In genomic region chr20:3543901-3544507, GRCh38 we compare ENCODE assay signal across 13 cellular contexts.
DNase-seq lines count a peak whose midpoint lies in the region; ATAC-seq and TF ChIP-seq lines count a peak whose summit lies in the region.
"Had no signal": no experiment of that assay in that cellular context is flagged by ENCODE, and none has a peak within 500 bp of the region (broad histone marks: within the 10 kb centered on the region; RNA-seq: fewer than 3 reads in every experiment).

No MANE protein-coding gene starts in this region.

- H3K27me3 Mint-ChIP-seq in stimulated activated naive CD8-positive, alpha-beta T cell treated with anti-CD3 and anti-CD28 coated beads, Interleukin-15, amount 100 ng/mL, for 72 hours, result no peaks in the 10 kb centered on the region
- H3K27me3 Mint-ChIP-seq: activated CD4-positive, alpha-beta memory T cell treated with anti-CD3 and anti-CD28 coated beads, Interleukin-2, amount 10 ng/mL, durations not matched to agents 7 days and 5 days; activated naive CD8-positive, alpha-beta T cell treated with anti-CD3 and anti-CD28 coated beads, Interleukin-2, amount 50 U/mL, for 24 hours had no signal

- no peak overlapping the region for H2AFZ ChIP-seq in hepatocyte

- TF ChIP-seq CTCF in astrocyte of the cerebellum (IDR thresholded peaks at IDR 0.05; ENCODE audit: low read depth, low read length, missing control alignments) (no peak), hepatocyte (IDR thresholded peaks at IDR 0.05; ENCODE audit: poor library complexity) (no peak)

- no peaks in the 10 kb centered on the region for H3K9me3 Mint-ChIP-seq in stimulated activated naive CD8-positive, alpha-beta T cell treated with anti-CD3 and anti-CD28 coated beads, Interleukin-15, amount 100 ng/mL, for 72 hours
- H3K9me3 Mint-ChIP-seq: activated CD4-positive, alpha-beta memory T cell treated with anti-CD3 and anti-CD28 coated beads, Interleukin-2, amount 10 ng/mL, durations not matched to agents 7 days and 5 days; activated naive CD8-positive, alpha-beta T cell treated with anti-CD3 and anti-CD28 coated beads, Interleukin-2, amount 50 U/mL, for 24 hours had no signal

- no peak for ATAC-seq in GM18868 (IDR thresholded peaks at IDR 0.05; ENCODE audit: unreplicated experiment)
- ATAC-seq in stimulated activated naive CD8-positive, alpha-beta T cell treated with anti-CD3 and anti-CD28 coated beads, Interleukin-15, amount 100 ng/mL, for 72 hours, result no peak
- ATAC-seq: activated naive CD8-positive, alpha-beta T cell treated with anti-CD3 and anti-CD28 coated beads, Interleukin-2, amount 50 U/mL, for 24 hours had no signal

- H4K20me1 ChIP-seq in hepatocyte (ENCODE audit: insufficient read depth, poor library complexity, severe bottlenecking), result no peaks in the 10 kb centered on the region

- in situ Hi-C loops in astrocyte of the cerebellum (cut with HindIII; ENCODE audit: low sequenced_read_pairs), result no loop called here

- H3K36me3 ChIP-seq in hepatocyte (replicated peaks; ENCODE audit: insufficient read depth, low read depth), result no peaks in the 10 kb centered on the region

- 86% methylated on average over 6 of the region's 6 CpGs for WGBS in hepatocyte (ENCODE audit: low lambda C conversion rate, missing lambda C conversion rate)

- no peaks in the 10 kb centered on the region for H3K9me3 ChIP-seq in hepatocyte (ENCODE audit: low read depth)

- no peaks in the 10 kb centered on the region for H3K9me2 ChIP-seq in hepatocyte (replicated peaks; ENCODE audit: insufficient read depth)

- H3K4me3 ChIP-seq in astrocyte of the cerebellum (ENCODE audit: low read depth, low read length) (no peak overlapping the region), hepatocyte (no peak overlapping the region)

- peaks cover 5% of the 10 kb centered on the region for H3K4me1 Mint-ChIP-seq in stimulated activated naive CD8-positive, alpha-beta T cell treated with anti-CD3 and anti-CD28 coated beads, Interleukin-15, amount 100 ng/mL, for 72 hours
- H3K4me1 Mint-ChIP-seq: activated naive CD8-positive, alpha-beta T cell treated with anti-CD3 and anti-CD28 coated beads, Interleukin-2, amount 50 U/mL, for 24 hours had no signal

- H3K4me3 Mint-ChIP-seq in stimulated activated naive CD8-positive, alpha-beta T cell treated with anti-CD3 and anti-CD28 coated beads, Interleukin-15, amount 100 ng/mL, for 72 hours, result no peak overlapping the region
- H3K4me3 Mint-ChIP-seq: activated CD4-positive, alpha-beta memory T cell treated with anti-CD3 and anti-CD28 coated beads, Interleukin-2, amount 10 ng/mL, durations not matched to agents 7 days and 5 days; activated naive CD8-positive, alpha-beta T cell treated with anti-CD3 and anti-CD28 coated beads, Interleukin-2, amount 50 U/mL, for 24 hours had no signal

- H3K27me3 ChIP-seq in hepatocyte, result no peaks in the 10 kb centered on the region

- H3K27ac Mint-ChIP-seq in stimulated activated naive CD8-positive, alpha-beta T cell treated with anti-CD3 and anti-CD28 coated beads, Interleukin-15, amount 100 ng/mL, for 72 hours, result no peak overlapping the region
- H3K27ac Mint-ChIP-seq: activated CD4-positive, alpha-beta memory T cell treated with anti-CD3 and anti-CD28 coated beads, Interleukin-2, amount 10 ng/mL, durations not matched to agents 7 days and 5 days; activated naive CD8-positive, alpha-beta T cell treated with anti-CD3 and anti-CD28 coated beads, Interleukin-2, amount 50 U/mL, for 24 hours had no signal

- no peaks in the 10 kb centered on the region for H3K4me1 ChIP-seq in hepatocyte (ENCODE audit: insufficient read depth)

- no peak overlapping the region for H3K4me2 ChIP-seq in hepatocyte

- H3K79me2 ChIP-seq in hepatocyte, result peaks cover 7% of the 10 kb centered on the region

- peak; percentile 98 for DNase-seq in HPDE6-E6E7 (ENCODE audit: extremely low spot score)
- peak; percentile 55 for DNase-seq in astrocyte of the cerebellum (ENCODE audit: low read depth)
- peak; percentile 10 for DNase-seq in hepatocyte (ENCODE audit: low spot score)
- no peak for DNase-seq in activated gamma-delta T cell (lab: John Stamatoyannopoulos, UW)
- no peak for DNase-seq in NCI-H1092 (lab: John Stamatoyannopoulos, UW)
- no peak for DNase-seq in stimulated activated naive CD8-positive, alpha-beta T cell treated with anti-CD3 and anti-CD28 coated beads, Interleukin-15, amount 100 ng/mL, for 72 hours
- DNase-seq: activated CD4-positive, alpha-beta memory T cell treated with anti-CD3 and anti-CD28 coated beads, Interleukin-2, amount 10 ng/mL, durations not matched to agents 7 days and 5 days; activated naive CD8-positive, alpha-beta T cell treated with anti-CD3 and anti-CD28 coated beads, Interleukin-2, amount 50 U/mL, for 24 hours; activated T-cell treated with anti-CD3 and anti-CD28 coated beads, Interleukin-2, amount 50 U/mL, for 48 hours; cerebellar nuclear complex; NCI-H526 had no signal

- no peak overlapping the region for H3K27ac ChIP-seq in hepatocyte
- H3K27ac ChIP-seq: C4-2B had no signal

Comparison
In these comparisons a context has a peak if more than half of its experiments do, and no peak if none do; other contexts are left out.
1. DNase-seq: peak in HPDE6-E6E7 (single experiment), astrocyte of the cerebellum (single experiment) and hepatocyte (single experiment); none in activated gamma-delta T cell (single experiment), NCI-H1092 (single experiment) and stimulated activated naive CD8-positive, alpha-beta T cell treated with anti-CD3 and anti-CD28 coated beads, Interleukin-15, amount 100 ng/mL, for 72 hours (0 of 2).